14 cellular contexts compared by ENCODE assay signal in the genomic region with DNA sequence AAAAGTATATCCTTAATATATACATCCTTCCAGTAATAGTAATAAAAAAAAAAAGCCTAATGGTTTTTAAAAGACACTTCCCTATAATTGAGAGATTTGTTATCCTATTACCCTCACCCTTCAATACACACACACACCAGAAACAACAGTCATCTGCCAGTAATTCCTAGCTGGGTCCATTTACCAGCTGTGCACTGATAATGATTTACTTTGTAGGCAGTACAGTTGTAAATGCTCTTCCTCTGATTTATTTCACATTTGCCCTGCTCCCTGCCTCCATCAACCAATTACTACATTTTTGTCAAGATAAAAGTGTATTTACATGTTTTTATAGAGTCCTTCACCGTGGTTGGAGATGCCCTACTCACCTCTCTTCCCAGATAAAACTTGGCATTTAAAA. TPM values are rescaled to one million over a fixed set of nuclear protein-coding genes. Genes with fewer than 3 reads are reported as not detected.
DNase-seq lines count a peak whose midpoint lies in the region; ATAC-seq, FAIRE-seq and TF ChIP-seq lines count a peak whose summit lies in the region.
"Had no signal": no experiment of that assay in that cellular context is flagged by ENCODE, and none has a peak within 500 bp of the region (broad histone marks: within the 10 kb centered on the region; RNA-seq: fewer than 3 reads in every experiment).

No MANE protein-coding gene starts in this region.

- H3K27me3 ChIP-seq in hepatocyte = no peaks in the 10 kb centered on the region

- H3K79me2 ChIP-seq in hepatocyte = peaks cover 87% of the 10 kb centered on the region

- no peaks in the 10 kb centered on the region for H3K9me3 ChIP-seq in hepatocyte (ENCODE audit: low read depth)

- H3K4me1 ChIP-seq in hepatocyte (ENCODE audit: insufficient read depth) = peaks cover 62% of the 10 kb centered on the region

- no peak overlapping the region for H3K4me3 ChIP-seq in hepatocyte

- no peaks in the 10 kb centered on the region for H3K9me2 ChIP-seq in hepatocyte (replicated peaks; ENCODE audit: insufficient read depth)

- H3K27ac ChIP-seq in hepatocyte = peak overlapping the region; percentile 94

- H4K20me1 ChIP-seq in hepatocyte (ENCODE audit: insufficient read depth, poor library complexity, severe bottlenecking) = peaks cover 4% of the 10 kb centered on the region

- H3K36me3 ChIP-seq in hepatocyte (replicated peaks; ENCODE audit: insufficient read depth, low read depth) = no peaks in the 10 kb centered on the region

- TF ChIP-seq CTCF in hepatocyte (IDR thresholded peaks at IDR 0.05; ENCODE audit: poor library complexity) = no peak

- peak overlapping the region; percentile 50 for H3K4me2 ChIP-seq in hepatocyte

- H2AFZ ChIP-seq in hepatocyte = no peak overlapping the region

- 7% methylated on average over 1 of the region's 1 CpG for WGBS in hepatocyte (ENCODE audit: low lambda C conversion rate, missing lambda C conversion rate)

- peak; percentile 74 for FAIRE-seq in RCC 7860 (lab: Jason Lieb, UNC)

- ATAC-seq in GM18511 (IDR thresholded peaks at IDR 0.05; ENCODE audit: unreplicated experiment) = no peak
- ATAC-seq: effector memory CD8-positive, alpha-beta T cell had no signal

- DNase-seq in NCI-H146 (lab: John Stamatoyannopoulos, UW) (peak; percentile 37), NCI-H146 treated with DMSO at 0.1 percent for 48 hours (lab: John Stamatoyannopoulos, UW; ENCODE audit: unreplicated experiment) (no peak), RCC 7860 (ENCODE audit: low spot score) (peak; percentile 50), hepatocyte (ENCODE audit: low spot score) (peak; percentile 40), renal cortical epithelial cell (ENCODE audit: low read depth) (peak; percentile 83), ureter (ENCODE audit: low spot score) (no peak), SKM-1 treated with dmso at 0.1 percent for 144 hours (lab: John Stamatoyannopoulos, UW; ENCODE audit: unreplicated experiment) (no peak)
- DNase-seq: 8988T; activated CD4-positive, CD25-positive, alpha-beta regulatory T cell treated with anti-CD3 and anti-CD28 coated beads, Interleukin-2, amount 50 U/mL, for 72 hours; activated gamma-delta T cell treated with Interleukin-2 at 50 U/mL for 16 hours; effector memory CD8-positive, alpha-beta T cell; posterior cingulate gyrus; RPMI8226 had no signal

RNA-seq across cellular contexts. Expression of a gene that starts 12.4 kb away (rescaled TPM):
- total RNA-seq in hepatocyte (283 and 291 TPM in 2 replicates), renal cortical epithelial cell (1,733 and 1,925 TPM in 2 replicates), ureter (737 TPM)
- 353 and 477 TPM in 2 replicates for polyA plus RNA-seq in hepatocyte

Comparison
In these comparisons a context has a peak if more than half of its experiments do, and no peak if none do; other contexts are left out.
1. DNase-seq: peak in NCI-H146 (single experiment), RCC 7860 (single experiment), hepatocyte (single experiment) and renal cortical epithelial cell (single experiment); none in NCI-H146 treated with DMSO at 0.1 percent for 48 hours (single experiment), ureter (single experiment) and SKM-1 treated with dmso at 0.1 percent for 144 hours (single experiment).